ENCODE assay signal across 23 cellular contexts in the genomic region with DNA sequence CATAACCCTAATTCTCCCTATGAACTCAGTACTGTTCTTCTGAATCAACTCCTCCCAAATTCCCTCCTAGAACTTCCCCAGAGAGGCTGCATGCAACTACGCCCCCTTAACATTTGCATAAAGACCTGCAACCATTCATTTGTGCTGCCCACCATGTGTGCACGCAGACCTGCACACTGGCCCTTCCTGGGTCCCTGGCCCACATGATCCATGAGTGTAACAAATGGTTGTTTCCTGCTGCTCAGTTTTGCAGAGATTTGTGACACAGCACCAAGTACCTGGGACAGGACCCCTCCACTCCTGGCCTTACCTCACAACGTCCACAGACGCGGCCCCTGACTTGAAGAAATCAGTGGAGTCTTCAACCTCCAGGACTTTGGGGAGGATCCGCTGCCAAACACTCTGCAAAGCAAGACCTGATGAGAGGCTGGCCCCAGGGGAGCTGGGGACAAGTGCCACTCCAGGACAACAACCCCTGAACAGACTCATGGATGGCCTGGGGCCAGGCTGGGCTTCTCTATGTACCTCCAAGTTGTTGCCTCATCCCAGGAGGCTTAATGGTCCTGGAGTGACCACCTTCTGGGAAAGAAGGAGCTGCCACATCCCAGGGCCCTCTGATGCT. TPM values are rescaled to one million over a fixed set of nuclear protein-coding genes. Genes with fewer than 3 reads are reported as not detected.
DNase-seq lines count a peak whose midpoint lies in the region; ATAC-seq and TF ChIP-seq lines count a peak whose summit lies in the region.
"Had no signal": no experiment of that assay in that cellular context is flagged by ENCODE, and none has a peak within 500 bp of the region (broad histone marks: within the 10 kb centered on the region; RNA-seq: fewer than 3 reads in every experiment).

No MANE protein-coding gene starts in this region.

- peaks cover 5% of the 10 kb centered on the region for H3K27me3 Mint-ChIP-seq in stimulated activated naive CD8-positive, alpha-beta T cell treated with anti-CD3 and anti-CD28 coated beads, Interleukin-15, amount 100 ng/mL, for 72 hours
- no peaks in the 10 kb centered on the region for H3K27me3 Mint-ChIP-seq in endodermal cell (ENCODE audit: insufficient read depth)
- H3K27me3 Mint-ChIP-seq in activated naive CD4-positive, alpha-beta T cell treated with anti-CD3 and anti-CD28 coated beads, Interleukin-2, amount 10 ng/mL, durations not matched to agents 7 days and 5 days = peaks cover 11% of the 10 kb centered on the region

- intact Hi-C loops in aorta (cut with DNase I) = no loop called here

- peak; percentile 12 for ATAC-seq in stimulated activated naive CD8-positive, alpha-beta T cell treated with anti-CD3 and anti-CD28 coated beads, Interleukin-15, amount 100 ng/mL, for 72 hours
- no peak for ATAC-seq in stimulated activated naive CD8-positive, alpha-beta T cell treated with anti-CD3 and anti-CD28 coated beads, Interleukin-15, Interleukin-2, amounts not matched to agents 100 U/mL and 50 U/mL, for 24 hours
- peak; percentile 30 for ATAC-seq in aorta (ENCODE audit: low FRiP score)
- ATAC-seq: activated naive CD8-positive, alpha-beta T cell treated with anti-CD3 and anti-CD28 coated beads, Interleukin-2, amount 50 U/mL, for 24 hours had no signal

- no peaks in the 10 kb centered on the region for H3K36me3 Mint-ChIP-seq in endodermal cell (ENCODE audit: low read depth)
- no peaks in the 10 kb centered on the region for H3K36me3 Mint-ChIP-seq in activated naive CD4-positive, alpha-beta T cell treated with anti-CD3 and anti-CD28 coated beads, Interleukin-2, amount 10 ng/mL, durations not matched to agents 7 days and 5 days

- H3K4me1 Mint-ChIP-seq in stimulated activated naive CD8-positive, alpha-beta T cell treated with anti-CD3 and anti-CD28 coated beads, Interleukin-15, amount 100 ng/mL, for 72 hours = no peaks in the 10 kb centered on the region
- no peaks in the 10 kb centered on the region for H3K4me1 Mint-ChIP-seq in endodermal cell
- H3K4me1 Mint-ChIP-seq in activated naive CD4-positive, alpha-beta T cell treated with anti-CD3 and anti-CD28 coated beads, Interleukin-2, amount 10 ng/mL, durations not matched to agents 7 days and 5 days = no peaks in the 10 kb centered on the region
- H3K4me1 Mint-ChIP-seq: activated CD4-positive, alpha-beta T cell treated with anti-CD3 and anti-CD28 coated beads, Interleukin-2, amount 10 ng/mL, durations not matched to agents 7 days and 5 days; activated naive CD8-positive, alpha-beta T cell treated with anti-CD3 and anti-CD28 coated beads, Interleukin-2, amount 50 U/mL, for 24 hours; activated T-helper 17 cell treated with anti-CD3 and anti-CD28 coated beads, Interleukin-2, amount 50 U/mL, for 72 hours had no signal

- no peaks in the 10 kb centered on the region for H3K9me3 ChIP-seq in endodermal cell (ENCODE audit: control insufficient read depth, low read length)
- no peaks in the 10 kb centered on the region for H3K9me3 ChIP-seq in osteoblast (ENCODE audit: low read depth, low read length)
- H3K9me3 ChIP-seq in aorta (ENCODE audit: control insufficient read depth, low read length) = no peaks in the 10 kb centered on the region
- H3K9me3 ChIP-seq: neutrophil had no signal

- CTCF ChIA-PET in activated naive CD4-positive, alpha-beta T cell treated with anti-CD3 and anti-CD28 coated beads, Interleukin-2, amount 10 ng/mL, durations not matched to agents 7 days and 5 days (lab: Charles Lee) = no interaction called here

- H3K4me1 ChIP-seq in endodermal cell (ENCODE audit: control insufficient read depth, insufficient read depth, low read length) (no peaks in the 10 kb centered on the region), osteoblast (ENCODE audit: insufficient read depth, low read length) (no peaks in the 10 kb centered on the region), aorta (ENCODE audit: control insufficient read depth in 1 of 2, insufficient read depth in 2 of 2, low read length in 2 of 2) (no peaks in the 10 kb centered on the region)

- H3K79me2 ChIP-seq in osteoblast (ENCODE audit: insufficient read depth, low read length) = no peaks in the 10 kb centered on the region

- H3K27me3 ChIP-seq in endodermal cell (ENCODE audit: control insufficient read depth, insufficient read depth, low read length, poor library complexity, severe bottlenecking) (no peaks in the 10 kb centered on the region), osteoblast (ENCODE audit: insufficient read depth, low read length) (peaks cover 47% of the 10 kb centered on the region), aorta (ENCODE audit: control insufficient read depth in 1 of 2, insufficient read depth in 2 of 2, low read length in 1 of 2) (no peaks in the 10 kb centered on the region)

- no peak for TF ChIP-seq CTCF in endodermal cell (conservative IDR thresholded peaks at IDR 0.05)
- no peak for TF ChIP-seq CTCF in osteoblast (IDR thresholded peaks at IDR 0.05; ENCODE audit: extremely low read depth, low read depth, low read length)

- no peaks in the 10 kb centered on the region for H4K20me1 ChIP-seq in osteoblast (ENCODE audit: insufficient read depth, low read length)

- H3K4me3 ChIP-seq in endodermal cell (ENCODE audit: low read length) (no peak overlapping the region), osteoblast (ENCODE audit: insufficient read depth, low read length) (no peak overlapping the region), aorta (ENCODE audit: low read length in 2 of 2) (no peak overlapping the region)

- H3K27ac Mint-ChIP-seq in stimulated activated naive CD8-positive, alpha-beta T cell treated with anti-CD3 and anti-CD28 coated beads, Interleukin-15, amount 100 ng/mL, for 72 hours = no peak overlapping the region
- no peak overlapping the region for H3K27ac Mint-ChIP-seq in endodermal cell
- no peak overlapping the region for H3K27ac Mint-ChIP-seq in activated naive CD4-positive, alpha-beta T cell treated with anti-CD3 and anti-CD28 coated beads, Interleukin-2, amount 10 ng/mL, durations not matched to agents 7 days and 5 days
- H3K27ac Mint-ChIP-seq: activated CD4-positive, alpha-beta T cell treated with anti-CD3 and anti-CD28 coated beads, Interleukin-2, amount 10 ng/mL, durations not matched to agents 7 days and 5 days; activated naive CD8-positive, alpha-beta T cell treated with anti-CD3 and anti-CD28 coated beads, Interleukin-2, amount 50 U/mL, for 24 hours; activated T-helper 17 cell treated with anti-CD3 and anti-CD28 coated beads, Interleukin-2, amount 50 U/mL, for 72 hours had no signal

- no peak overlapping the region for H3K4me3 Mint-ChIP-seq in stimulated activated naive CD8-positive, alpha-beta T cell treated with anti-CD3 and anti-CD28 coated beads, Interleukin-15, amount 100 ng/mL, for 72 hours
- no peak overlapping the region for H3K4me3 Mint-ChIP-seq in endodermal cell
- no peak overlapping the region for H3K4me3 Mint-ChIP-seq in activated naive CD4-positive, alpha-beta T cell treated with anti-CD3 and anti-CD28 coated beads, Interleukin-2, amount 10 ng/mL, durations not matched to agents 7 days and 5 days
- H3K4me3 Mint-ChIP-seq: activated CD4-positive, alpha-beta T cell treated with anti-CD3 and anti-CD28 coated beads, Interleukin-2, amount 10 ng/mL, durations not matched to agents 7 days and 5 days; activated naive CD8-positive, alpha-beta T cell treated with anti-CD3 and anti-CD28 coated beads, Interleukin-2, amount 50 U/mL, for 24 hours; activated T-helper 17 cell treated with anti-CD3 and anti-CD28 coated beads, Interleukin-2, amount 50 U/mL, for 72 hours had no signal

- no peak overlapping the region for H3K4me2 ChIP-seq in osteoblast (ENCODE audit: insufficient read depth, low read length)
- H3K4me2 ChIP-seq: KMS-11 had no signal

- no peak overlapping the region for H3K9ac ChIP-seq in endodermal cell (ENCODE audit: extremely low read depth, low read length, poor library complexity, severe bottlenecking)
- H3K9ac ChIP-seq: KMS-11 had no signal

- H3K36me3 ChIP-seq in endodermal cell (ENCODE audit: control insufficient read depth, insufficient read depth, low read length) (no peaks in the 10 kb centered on the region), osteoblast (ENCODE audit: insufficient read depth, low read length) (no peaks in the 10 kb centered on the region), aorta (ENCODE audit: control insufficient read depth in 1 of 2, insufficient read depth in 2 of 2, low read length in 1 of 2) (peaks cover 0 to 2% of the 10 kb centered on the region in 2 donors)
- H3K36me3 ChIP-seq: neutrophil had no signal

- H3K27ac ChIP-seq in endodermal cell (ENCODE audit: low read depth, low read length) (no peak overlapping the region), osteoblast (ENCODE audit: low read depth, low read length) (no peak overlapping the region), aorta (ENCODE audit: low read depth in 1 of 2, low read length in 2 of 2) (no peak overlapping the region)
- H3K27ac ChIP-seq: KMS-11, neutrophil, RWPE1 had no signal

- 94 to 100% methylated on average over 2 to 6 of the region's 6 CpGs for WGBS in endodermal cell (ENCODE audit: insufficient coverage in 1 of 2, insufficient read length in 1 of 2), 2 experiments
- 92 to 95% methylated on average over 6 of the region's 6 CpGs for WGBS in aorta, 2 donors

- no peak for DNase-seq in stimulated activated naive CD8-positive, alpha-beta T cell treated with anti-CD3 and anti-CD28 coated beads, Interleukin-15, amount 100 ng/mL, for 72 hours
- no peak for DNase-seq in stimulated activated naive CD8-positive, alpha-beta T cell treated with anti-CD3 and anti-CD28 coated beads, Interleukin-15, Interleukin-2, amounts not matched to agents 100 U/mL and 50 U/mL, for 24 hours
- DNase-seq in endodermal cell (peak; percentile 28), osteoblast (ENCODE audit: insufficient read length, low spot score, missing footprints) (peak; percentile 50), aorta (peak in 1 of 2 donors; percentile 57), NCI-H1930 (lab: John Stamatoyannopoulos, UW) (no peak)
- no peak for DNase-seq in stimulated activated CD4-positive, alpha-beta T cell treated with anti-CD3 and anti-CD28 coated beads, Interleukin-4, amount 100 ng/mL, for 1 hour
- DNase-seq in activated naive CD4-positive, alpha-beta T cell treated with anti-CD3 and anti-CD28 coated beads, Interleukin-2, amount 10 ng/mL, durations not matched to agents 7 days and 5 days = no peak
- DNase-seq: activated CD4-positive, alpha-beta T cell treated with anti-CD3 and anti-CD28 coated beads, Interleukin-2, amount 10 ng/mL, durations not matched to agents 7 days and 5 days; activated naive CD8-positive, alpha-beta T cell treated with anti-CD3 and anti-CD28 coated beads, Interleukin-2, amount 50 U/mL, for 24 hours; dermis blood vessel endothelial cell; foreskin fibroblast; kidney glomerular epithelial cell; NCI-H2029; NCI-H446; retina; stimulated activated CD4-positive, alpha-beta T cell treated with anti-CD3 and anti-CD28 coated beads, Interleukin-15, amount 100 ng/mL, for 24 hours; trophoblast cell had no signal

- no peak overlapping the region for H2AFZ ChIP-seq in osteoblast (ENCODE audit: low read length)

- H3K9me3 Mint-ChIP-seq in stimulated activated naive CD8-positive, alpha-beta T cell treated with anti-CD3 and anti-CD28 coated beads, Interleukin-15, amount 100 ng/mL, for 72 hours = no peaks in the 10 kb centered on the region
- no peaks in the 10 kb centered on the region for H3K9me3 Mint-ChIP-seq in endodermal cell
- no peaks in the 10 kb centered on the region for H3K9me3 Mint-ChIP-seq in activated naive CD4-positive, alpha-beta T cell treated with anti-CD3 and anti-CD28 coated beads, Interleukin-2, amount 10 ng/mL, durations not matched to agents 7 days and 5 days
- H3K9me3 Mint-ChIP-seq: activated CD4-positive, alpha-beta T cell treated with anti-CD3 and anti-CD28 coated beads, Interleukin-2, amount 10 ng/mL, durations not matched to agents 7 days and 5 days; activated naive CD8-positive, alpha-beta T cell treated with anti-CD3 and anti-CD28 coated beads, Interleukin-2, amount 50 U/mL, for 24 hours; activated T-helper 17 cell treated with anti-CD3 and anti-CD28 coated beads, Interleukin-2, amount 50 U/mL, for 72 hours had no signal

RNA-seq across cellular contexts. Expression of gene ALDH1L1, which starts 33.8 kb away (rescaled TPM):
- 1 to 10 TPM; 1.0 to 1.6 TPM for total RNA-seq in endodermal cell
- polyA plus RNA-seq in endodermal cell (2013, experiment 1 of 2) = 1.6 TPM
- 0.95 TPM for polyA plus RNA-seq in endodermal cell (2013, experiment 2 of 2)
- under 0.01 TPM in 1 of 2 replicates, not detected in the other for total RNA-seq in osteoblast
- 10 to 100 TPM; 10.9 to 31.2 TPM for total RNA-seq in aorta
- polyA plus RNA-seq in aorta = 10 to 100 TPM; 14.4 to 91.2 TPM
- total RNA-seq: activated CD4-positive, alpha-beta T cell treated with anti-CD3 and anti-CD28 coated beads, Interleukin-2, amount 10 ng/mL, durations not matched to agents 7 days and 5 days; dermis blood vessel endothelial cell; mononuclear cell had no signal

Comparison
In these comparisons a context has a peak if more than half of its experiments do, and no peak if none do; other contexts are left out.
1. DNase-seq: peak in endodermal cell (single experiment) and osteoblast (single experiment); none in stimulated activated naive CD8-positive, alpha-beta T cell treated with anti-CD3 and anti-CD28 coated beads, Interleukin-15, amount 100 ng/mL, for 72 hours (0 of 2), stimulated activated naive CD8-positive, alpha-beta T cell treated with anti-CD3 and anti-CD28 coated beads, Interleukin-15, Interleukin-2, amounts not matched to agents 100 U/mL and 50 U/mL, for 24 hours (single experiment), stimulated activated CD4-positive, alpha-beta T cell treated with anti-CD3 and anti-CD28 coated beads, Interleukin-4, amount 100 ng/mL, for 1 hour (single experiment), NCI-H1930 (0 of 2) and activated naive CD4-positive, alpha-beta T cell treated with anti-CD3 and anti-CD28 coated beads, Interleukin-2, amount 10 ng/mL, durations not matched to agents 7 days and 5 days (single experiment).
2. RNA of gene ALDH1L1, which starts 33.8 kb away (total RNA-seq): 10.9 to 31.2 TPM in aorta; 1.0 to 1.6 TPM in endodermal cell and under 0.01 TPM in osteoblast; every median in the first group is over 4 times any median in the second.